In the genomic region with DNA sequence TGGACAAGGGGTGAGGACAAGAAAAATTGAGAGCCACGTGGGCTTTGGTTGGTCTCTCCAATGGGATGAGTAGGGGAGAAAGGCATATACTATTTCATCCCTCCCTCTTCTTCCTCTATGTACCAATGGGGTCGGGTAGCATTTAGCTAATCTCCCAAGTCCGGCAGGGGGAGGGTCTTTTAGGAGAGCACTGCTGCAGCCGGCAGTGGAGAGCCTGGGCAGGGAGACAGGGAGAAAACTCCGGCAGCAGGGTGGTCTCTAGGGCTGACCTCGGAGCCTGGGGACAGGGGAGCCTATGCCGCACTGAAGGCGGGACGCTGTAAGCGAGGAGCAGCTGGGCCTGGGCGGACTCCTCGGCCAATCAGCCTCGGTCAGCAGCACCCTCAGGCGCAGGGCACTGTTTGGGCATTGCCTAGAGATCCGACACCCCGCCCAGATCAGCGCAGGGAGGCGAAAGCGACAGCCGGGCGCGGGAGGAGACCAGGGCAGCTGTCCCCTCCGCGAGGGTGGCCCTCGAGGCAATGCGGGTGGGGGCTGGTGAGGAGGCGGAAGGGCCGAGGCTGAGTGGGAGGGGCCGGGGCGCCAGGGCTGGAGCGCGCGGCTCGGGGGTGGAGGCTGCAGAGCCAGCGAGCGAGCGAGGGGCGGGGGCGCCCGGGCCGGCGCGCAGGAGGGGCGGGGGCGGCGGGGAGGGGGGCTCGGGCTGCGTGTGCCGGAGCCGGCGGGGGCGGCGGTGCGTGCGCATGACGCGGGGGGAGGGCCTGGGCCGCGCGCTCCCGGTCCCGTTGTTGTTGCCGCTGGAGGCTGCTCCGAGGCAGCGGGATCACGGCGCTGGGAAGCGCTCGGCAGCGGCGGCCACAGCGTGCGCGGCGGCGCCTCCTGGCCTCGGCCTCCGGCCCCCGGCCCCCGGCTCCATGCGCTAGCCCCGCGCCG, we compare ENCODE assay signal across 8 cellular contexts. TPM values are rescaled to one million over a fixed set of nuclear protein-coding genes. Genes with fewer than 3 reads are reported as not detected.
DNase-seq lines count a peak whose midpoint lies in the region; ATAC-seq and TF ChIP-seq lines count a peak whose summit lies in the region.

AGAP3 (plus strand) TSS at position 785 of the 930 bp plus-strand sequence. CDS start 267 bp downstream, outside the sequence.

- H3K4me1 ChIP-seq in skeletal muscle tissue (ENCODE audit: control insufficient read depth in 3 of 3, insufficient read depth in 3 of 3, low read length in 3 of 3), result peaks cover 55 to 63% (median 58%) of the 10 kb centered on the region in 3 donors

- peak within 1 kb of the TSS; percentile 84 for H3K4me3 Mint-ChIP-seq in central memory CD8-positive, alpha-beta T cell
- H3K4me3 Mint-ChIP-seq in immature natural killer cell, result peak within 1 kb of the TSS; percentile 88 to 95 (median 89)

- peak within 1 kb of the TSS; percentile 88 for H3K27ac Mint-ChIP-seq in central memory CD8-positive, alpha-beta T cell (ENCODE audit: low read depth)
- H3K27ac Mint-ChIP-seq in immature natural killer cell, result peak within 1 kb of the TSS; percentile 69 to 96 (median 94)

- peaks cover 31% of the 10 kb centered on the region for H3K4me1 Mint-ChIP-seq in central memory CD8-positive, alpha-beta T cell
- peaks cover 48% of the 10 kb centered on the region in 2 donors for H3K4me1 Mint-ChIP-seq in immature natural killer cell

- H3K36me3 ChIP-seq in skeletal muscle tissue (ENCODE audit: control insufficient read depth in 3 of 3, insufficient read depth in 3 of 3, low read length in 3 of 3), result peaks cover 0 to 2% (median 0%) of the 10 kb centered on the region in 3 donors

- DNase-seq in 8988T, result peak; percentile 90
- DNase-seq in NCI-H2196 (lab: John Stamatoyannopoulos, UW; ENCODE audit: unreplicated experiment), result peak; percentile 75
- DNase-seq in central memory CD8-positive, alpha-beta T cell (ENCODE audit: low spot score in 2 of 2), result no peak
- DNase-seq in immature natural killer cell, result peak; percentile 64 to 67 (median 65)

- peaks cover 10% of the 10 kb centered on the region for H3K27me3 Mint-ChIP-seq in central memory CD8-positive, alpha-beta T cell
- peaks cover 3 to 16% (median 8%) of the 10 kb centered on the region in 3 donors for H3K27me3 Mint-ChIP-seq in immature natural killer cell (ENCODE audit: low read depth in 3 of 3)

- H3K27me3 ChIP-seq in skeletal muscle tissue (ENCODE audit: control insufficient read depth in 3 of 3, insufficient read depth in 3 of 3, low read length in 3 of 3), result no peaks in the 10 kb centered on the region

- peak within 1 kb of the TSS; percentile 72 to 90 (median 88) for H3K4me3 ChIP-seq in skeletal muscle tissue (ENCODE audit: low read length in 3 of 3)

- H3K36me3 Mint-ChIP-seq in central memory CD8-positive, alpha-beta T cell (ENCODE audit: insufficient read depth), result peaks cover 12% of the 10 kb centered on the region
- H3K36me3 Mint-ChIP-seq in immature natural killer cell, result no peaks in the 10 kb centered on the region

- peak within 1 kb of the TSS; percentile 82 to 88 (median 88) for H3K9ac ChIP-seq in skeletal muscle tissue (ENCODE audit: low read depth in 1 of 3, low read length in 3 of 3)

- H3K27ac ChIP-seq in VCaP, result peak within 1 kb of the TSS; percentile 97
- peak within 1 kb of the TSS; percentile 81 for H3K27ac ChIP-seq in skeletal muscle tissue (ENCODE audit: low read depth, low read length)

- ATAC-seq in GM18498 (IDR thresholded peaks at IDR 0.05; ENCODE audit: unreplicated experiment) (peak; percentile 56), HG02973 (IDR thresholded peaks at IDR 0.05; ENCODE audit: unreplicated experiment) (peak; percentile 30)
- no peak for ATAC-seq in central memory CD8-positive, alpha-beta T cell (replicated peaks; ENCODE audit: extremely low read depth, poor library complexity, severe bottlenecking)

- no peak; the same call in 1 of the 2 replicates for TF ChIP-seq CTCF in VCaP (conservative IDR thresholded peaks at IDR 0.05)

- H3K9me3 Mint-ChIP-seq in central memory CD8-positive, alpha-beta T cell, result no peaks in the 10 kb centered on the region
- H3K9me3 Mint-ChIP-seq in immature natural killer cell, result no peaks in the 10 kb centered on the region

- no peaks in the 10 kb centered on the region for H3K9me3 ChIP-seq in skeletal muscle tissue (ENCODE audit: control insufficient read depth in 3 of 3, low read length in 3 of 3)

RNA-seq across cellular contexts. Expression of gene AGAP3, which starts in this region (rescaled TPM):
- 1 to 10 TPM; 2.8 to 6.3 (median 4.3) TPM for polyA plus RNA-seq in immature natural killer cell
- 28.7 TPM for total RNA-seq in skeletal muscle tissue

Comparison
In these comparisons a context has a peak if more than half of its experiments do, and no peak if none do; other contexts are left out.
1. DNase-seq: peak in 8988T (single experiment), NCI-H2196 (single experiment) and immature natural killer cell (3 of 3); none in central memory CD8-positive, alpha-beta T cell (0 of 2).